Comparison of ENCODE assay signal across 8 cellular contexts in genomic region chr17:2711608-2712299, GRCh38.
DNase-seq lines count a peak whose midpoint lies in the region; ATAC-seq and TF ChIP-seq lines count a peak whose summit lies in the region.

TSS of gene CLUH (minus strand) at chr17:2711764. CDS start at chr17:2711661, 103 bp downstream.

- ATAC-seq in GM18909 (IDR thresholded peaks at IDR 0.05; ENCODE audit: poor library complexity, unreplicated experiment) (peak; percentile 73), HG03159 (IDR thresholded peaks at IDR 0.05; ENCODE audit: unreplicated experiment) (peak; percentile 66)

- DNase-seq in AG09309 (ENCODE audit: low read depth), result peak; percentile 82
- peak; percentile 54 to 90 for DNase-seq in NCI-H446 (lab: John Stamatoyannopoulos, UW)
- DNase-seq in activated CD4-positive, CD25-positive, alpha-beta regulatory T cell treated with anti-CD3 and anti-CD28 coated beads, Interleukin-2, amount 50 U/mL, for 16 hours (ENCODE audit: low read depth, low spot score), result peak; percentile 94
- peak; percentile 96 for DNase-seq in central memory CD4-positive, alpha-beta T cell
- DNase-seq in islet precursor cell, result peak; percentile 98
- peak; percentile 98 for DNase-seq in stimulated activated CD4-positive, alpha-beta T cell treated with anti-CD3 and anti-CD28 coated beads, Interleukin-12 subunit alpha, Interleukin-12 subunit beta, amount 100 ng/mL, for 4 hours

- TF ChIP-seq CTCF in AG09309 (IDR thresholded peaks at IDR 0.05; ENCODE audit: control insufficient read depth, insufficient read depth, low read depth, low read length, missing control alignments), result no peak

- peak within 1 kb of the TSS; percentile 59 for H3K4me3 ChIP-seq in AG09309 (ENCODE audit: control insufficient read depth, low read depth, low read length)

Comparison
In these comparisons a context has a peak if more than half of its experiments do, and no peak if none do; other contexts are left out.
1. Peak in every context shown above with its lines: DNase-seq, ATAC-seq and H3K4me3 ChIP-seq.